In genomic region chr7:34311591-34311990, GRCh38 we compare ENCODE assay signal across 19 cellular contexts.
"Had no signal": no experiment of that assay in that cellular context is flagged by ENCODE, and none has a peak within 500 bp of the region (broad histone marks: within the 10 kb centered on the region; RNA-seq: fewer than 3 reads in every experiment).

No MANE protein-coding gene starts in this region.

- H3K36me3 ChIP-seq: SJCRH30 had no signal

- DNase-seq: Kasumi-1, MV-4-11, NCI-H1048, NCI-H1105, NCI-H1417, NCI-H1436 treated with DMSO at 0.1 percent for 48 hours, NCI-H1694, NCI-H187 treated with DMSO at 0.1 percent for 48 hours, NCI-H2029 treated with DMSO at 0.1 percent for 48 hours, NCI-H2171 treated with DMSO at 0.1 percent for 48 hours, NCI-H524, NCI-H526 treated with DMSO at 0.1 percent for 48 hours, NCI-H748 treated with DMSO at 0.1 percent for 48 hours, SHP77, SJCRH30 had no signal

- H3K27ac ChIP-seq: KMS-11, RWPE1, SJCRH30 had no signal

- ATAC-seq: K562, SK-N-SH treated with all-trans-retinoic acid at 6 μM for 48 hours had no signal

- H3K4me3 ChIP-seq: K562, SJCRH30 had no signal

- H3K9ac ChIP-seq: KMS-11 had no signal

- H3K4me1 ChIP-seq: SJCRH30 had no signal

- H3K4me2 ChIP-seq: KMS-11 had no signal
